In the genomic region with DNA sequence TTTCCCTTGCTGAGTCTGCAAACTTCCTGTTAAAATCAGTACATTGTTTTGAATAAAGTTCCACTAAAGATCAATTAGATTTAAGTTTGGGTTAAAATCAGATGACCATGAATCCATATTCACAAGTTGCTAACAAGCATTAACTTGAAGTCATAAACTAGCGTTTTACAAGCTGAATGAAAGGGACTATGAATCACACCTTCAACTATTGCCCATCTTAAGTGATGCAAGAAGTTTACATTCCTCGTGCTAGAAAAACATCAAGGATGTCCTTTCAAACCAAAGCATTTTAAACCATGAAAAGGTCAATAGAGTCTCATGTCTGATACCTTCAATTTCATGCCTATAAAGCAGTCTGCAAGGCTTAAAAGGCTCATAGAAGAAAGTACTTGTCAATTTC, we compare ENCODE assay signal across 30 cellular contexts.
DNase-seq lines count a peak whose midpoint lies in the region; ATAC-seq and TF ChIP-seq lines count a peak whose summit lies in the region.
"Had no signal": no experiment of that assay in that cellular context is flagged by ENCODE, and none has a peak within 500 bp of the region (broad histone marks: within the 10 kb centered on the region; RNA-seq: fewer than 3 reads in every experiment).

No MANE protein-coding gene starts in this region.

- H3K9ac ChIP-seq in mammary epithelial cell (ENCODE audit: insufficient read depth, low read length) = no peak overlapping the region
- H3K9ac ChIP-seq: BLaER1 had no signal

- H3K79me2 ChIP-seq in mammary epithelial cell (ENCODE audit: insufficient read depth, low read length) = no peaks in the 10 kb centered on the region
- no peaks in the 10 kb centered on the region for H3K79me2 ChIP-seq in osteoblast (ENCODE audit: insufficient read depth, low read length)

- H3K4me2 ChIP-seq in mammary epithelial cell (ENCODE audit: insufficient read depth, low read depth, low read length) (peak overlapping the region; percentile 16), osteoblast (ENCODE audit: insufficient read depth, low read length) (peak overlapping the region; percentile 20)
- H3K4me2 ChIP-seq: BLaER1 had no signal

- H3K4me1 ChIP-seq in mammary epithelial cell (ENCODE audit: insufficient read depth, low read length) (peaks cover 22% of the 10 kb centered on the region), osteoblast (ENCODE audit: insufficient read depth, low read length) (peaks cover 7% of the 10 kb centered on the region)
- H3K4me1 ChIP-seq: BLaER1, esophagus muscularis mucosa, left ventricle myocardium inferior, Peyer's patch, psoas muscle, sigmoid colon had no signal

- in situ Hi-C loops in mammary epithelial cell (cut with MboI; ENCODE audit: low sequenced_read_pairs in 2 of 2) = no loop called here

- no peaks in the 10 kb centered on the region for H3K36me3 ChIP-seq in mammary epithelial cell (ENCODE audit: insufficient read depth, low read length)
- H3K36me3 ChIP-seq in osteoblast (ENCODE audit: insufficient read depth, low read length) = no peaks in the 10 kb centered on the region
- H3K36me3 ChIP-seq: BLaER1, esophagus muscularis mucosa, left ventricle myocardium inferior, Peyer's patch, sigmoid colon had no signal

- H3K9me3 ChIP-seq in mammary epithelial cell (replicated peaks; ENCODE audit: insufficient read depth, low read length) (no peaks in the 10 kb centered on the region), osteoblast (ENCODE audit: low read depth, low read length) (no peaks in the 10 kb centered on the region)
- H3K9me3 ChIP-seq: BLaER1, esophagus muscularis mucosa, left ventricle myocardium inferior, Peyer's patch, psoas muscle, sigmoid colon had no signal

- H4K20me1 ChIP-seq in mammary epithelial cell (ENCODE audit: insufficient read depth, low read length) = no peaks in the 10 kb centered on the region
- H4K20me1 ChIP-seq in osteoblast (ENCODE audit: insufficient read depth, low read length) = no peaks in the 10 kb centered on the region
- H4K20me1 ChIP-seq: BLaER1 had no signal

- H3K27me3 ChIP-seq in mammary epithelial cell (ENCODE audit: insufficient read depth, low read length) = no peaks in the 10 kb centered on the region
- H3K27me3 ChIP-seq in osteoblast (ENCODE audit: insufficient read depth, low read length) = no peaks in the 10 kb centered on the region
- H3K27me3 ChIP-seq: BLaER1, esophagus muscularis mucosa, Peyer's patch, sigmoid colon had no signal

- TF ChIP-seq CTCF in mammary epithelial cell (conservative IDR thresholded peaks at IDR 0.05 in 1 of 2, IDR thresholded peaks at IDR 0.05 in 1 of 2; ENCODE audit: extremely low read depth in 1 of 2, insufficient read depth in 1 of 2, low read depth in 1 of 2, low read length in 2 of 2) (no peak), osteoblast (IDR thresholded peaks at IDR 0.05; ENCODE audit: extremely low read depth, low read depth, low read length) (no peak)

- H3K4me3 ChIP-seq in mammary epithelial cell (replicated peaks in 1 of 3; ENCODE audit: insufficient read depth in 1 of 3, low read depth in 2 of 3, low read length in 3 of 3) (no peak overlapping the region), osteoblast (ENCODE audit: insufficient read depth, low read length) (no peak overlapping the region)
- H3K4me3 ChIP-seq: BLaER1, esophagus muscularis mucosa, left ventricle myocardium inferior, Peyer's patch, psoas muscle, sigmoid colon had no signal

- CTCF ChIA-PET in mammary epithelial cell (lab: Charles Lee; ENCODE audit: low non-redundant PET) = no interaction called here

- DNase-seq in HS-5 (ENCODE audit: low read depth) = peak; percentile 24
- peak; percentile 78 for DNase-seq in mammary epithelial cell
- DNase-seq in fibroblast of peridontal ligament (ENCODE audit: extremely low read depth) = peak; percentile 14
- DNase-seq in osteoblast (ENCODE audit: insufficient read length, low spot score, missing footprints) = no peak
- no peak for DNase-seq in posterior cingulate gyrus
- DNase-seq: activated CD4-positive, alpha-beta T cell treated with anti-CD3 and anti-CD28 coated beads for 4 hours; activated T-cell treated with anti-CD3 and anti-CD28 coated beads for 4 hours; anterior cingulate cortex; caudate nucleus; cortex of kidney; IMR-90; left ventricle myocardium inferior; midbrain; naive B cell; NCI-H1048; NCI-H2107; NCI-H345; NCI-H69; Peyer's patch; psoas muscle; SIG-M5; sigmoid colon; stimulated activated CD4-positive, alpha-beta T cell treated with anti-CD3 and anti-CD28 coated beads, Interleukin-15, amount 100 ng/mL, for 24 hours; stimulated activated naive B cell treated with anti-CD40 and anti-IgM and Interleukin-4, amounts not matched to agents 10 μg/mL and 1 μg/mL and 100 μg/mL, for 72 hours had no signal

- ATAC-seq in GM21447 (IDR thresholded peaks at IDR 0.05; ENCODE audit: unreplicated experiment) (no peak), GM19395 (IDR thresholded peaks at IDR 0.05; ENCODE audit: unreplicated experiment) (no peak), HG03565 (IDR thresholded peaks at IDR 0.05; ENCODE audit: unreplicated experiment) (no peak)
- ATAC-seq: psoas muscle; stimulated activated naive B cell treated with anti-CD40 and anti-IgM and Interleukin-4, amounts not matched to agents 10 μg/mL and 1 μg/mL and 100 μg/mL, for 72 hours had no signal

- H2AFZ ChIP-seq in mammary epithelial cell (ENCODE audit: low read depth, low read length) (no peak overlapping the region), osteoblast (ENCODE audit: low read length) (no peak overlapping the region)

- WGBS in mammary epithelial cell (ENCODE audit: low coverage, missing lambda C conversion rate) = 8% methylated on average over 2 of the region's 2 CpGs

- intact Hi-C loops in mammary epithelial cell (cut with micrococcal nuclease) = no loop called here
- intact Hi-C loops in posterior cingulate gyrus (cut with DNase I) = no loop called here

- H3K27ac ChIP-seq in mammary epithelial cell (ENCODE audit: insufficient read depth, low read depth, low read length) (no peak overlapping the region), osteoblast (ENCODE audit: low read depth, low read length) (no peak overlapping the region)
- H3K27ac ChIP-seq: BLaER1, esophagus muscularis mucosa, left ventricle myocardium inferior, Peyer's patch, psoas muscle, sigmoid colon, VCaP had no signal

- BruUV-seq in mammary epithelial cell (replicated peaks; lab: Mats Ljungman, UMichigan) = no TSS peak

- dilution Hi-C loops in mammary epithelial cell (cut with HindIII; ENCODE audit: low sequenced_read_pairs) = no loop called here

Comparison
In these comparisons a context has a peak if more than half of its experiments do, and no peak if none do; other contexts are left out.
1. DNase-seq: peak in HS-5 (single experiment), mammary epithelial cell (single experiment) and fibroblast of peridontal ligament (single experiment); none in osteoblast (single experiment) and posterior cingulate gyrus (0 of 10).